Comparison of ENCODE assay signal across 7 cellular contexts in genomic region chr7:1531263-1531978, GRCh38. TPM values are rescaled to one million over a fixed set of nuclear protein-coding genes. Genes with fewer than 3 reads are reported as not detected.
DNase-seq lines count a peak whose midpoint lies in the region; ATAC-seq, FAIRE-seq and TF ChIP-seq lines count a peak whose summit lies in the region.

No MANE protein-coding gene starts in this region.

- peak; percentile 33 for DNase-seq in GM18507 (ENCODE audit: extremely low spot score, insufficient read length, low read depth)
- DNase-seq in HT1080 (ENCODE audit: low read depth), result peak; percentile 39
- DNase-seq in activated CD4-positive, alpha-beta memory T cell treated with anti-CD3 and anti-CD28 coated beads for 36 hours, result peak; percentile 49
- DNase-seq in erythroblast (lab: John Stamatoyannopoulos, UW), result peak; percentile 38 to 60
- DNase-seq in natural killer cell treated with Interleukin-12 subunit alpha and Interleukin-12 subunit beta and Interleukin-15 and Interleukin-18, amount 100 ng/mL, for 72 hours (ENCODE audit: low spot score), result no peak
- no peak for DNase-seq in KG1 (lab: John Stamatoyannopoulos, UW)
- DNase-seq in AG08395 (ENCODE audit: low spot score), result no peak

- intact Hi-C loops in activated CD4-positive, alpha-beta memory T cell treated with anti-CD3 and anti-CD28 coated beads for 36 hours (cut with micrococcal nuclease), result loop anchor here (5.0 kb wide), 1 partner anchor 74 kb away; the partner anchor contains the start of gene MICALL2

- peak overlapping the region; percentile 81 for H3K4me3 Mint-ChIP-seq in activated CD4-positive, alpha-beta memory T cell treated with anti-CD3 and anti-CD28 coated beads for 36 hours
- H3K4me3 Mint-ChIP-seq in natural killer cell treated with Interleukin-12 subunit alpha and Interleukin-12 subunit beta and Interleukin-15 and Interleukin-18, amount 100 ng/mL, for 72 hours, result peak overlapping the region; percentile 94

- no peaks in the 10 kb centered on the region for H3K9me3 Mint-ChIP-seq in activated CD4-positive, alpha-beta memory T cell treated with anti-CD3 and anti-CD28 coated beads for 36 hours
- H3K9me3 Mint-ChIP-seq in natural killer cell treated with Interleukin-12 subunit alpha and Interleukin-12 subunit beta and Interleukin-15 and Interleukin-18, amount 100 ng/mL, for 72 hours, result no peaks in the 10 kb centered on the region

- H3K36me3 Mint-ChIP-seq in activated CD4-positive, alpha-beta memory T cell treated with anti-CD3 and anti-CD28 coated beads for 36 hours, result peaks cover 4% of the 10 kb centered on the region
- no peaks in the 10 kb centered on the region for H3K36me3 Mint-ChIP-seq in natural killer cell treated with Interleukin-12 subunit alpha and Interleukin-12 subunit beta and Interleukin-15 and Interleukin-18, amount 100 ng/mL, for 72 hours

- H3K4me1 Mint-ChIP-seq in activated CD4-positive, alpha-beta memory T cell treated with anti-CD3 and anti-CD28 coated beads for 36 hours (ENCODE audit: low read depth), result peaks cover 22% of the 10 kb centered on the region
- peaks cover 24 to 25% of the 10 kb centered on the region in 2 donors for H3K4me1 Mint-ChIP-seq in natural killer cell treated with Interleukin-12 subunit alpha and Interleukin-12 subunit beta and Interleukin-15 and Interleukin-18, amount 100 ng/mL, for 72 hours (ENCODE audit: low read depth in 2 of 2)

- no peak for TF ChIP-seq POLR2A in erythroblast (IDR thresholded peaks at IDR 0.05; ENCODE audit: low read length)

- CTCF ChIA-PET in activated CD4-positive, alpha-beta memory T cell treated with anti-CD3 and anti-CD28 coated beads for 36 hours (lab: Charles Lee), result no interaction called here

- peak overlapping the region; percentile 82 for H3K27ac Mint-ChIP-seq in activated CD4-positive, alpha-beta memory T cell treated with anti-CD3 and anti-CD28 coated beads for 36 hours
- peak overlapping the region; percentile 84 to 89 for H3K27ac Mint-ChIP-seq in natural killer cell treated with Interleukin-12 subunit alpha and Interleukin-12 subunit beta and Interleukin-15 and Interleukin-18, amount 100 ng/mL, for 72 hours

- POLR2A ChIA-PET in activated CD4-positive, alpha-beta memory T cell treated with anti-CD3 and anti-CD28 coated beads for 36 hours (lab: Charles Lee), result no interaction called here

- peaks cover 5% of the 10 kb centered on the region for H3K27me3 Mint-ChIP-seq in activated CD4-positive, alpha-beta memory T cell treated with anti-CD3 and anti-CD28 coated beads for 36 hours
- H3K27me3 Mint-ChIP-seq in natural killer cell treated with Interleukin-12 subunit alpha and Interleukin-12 subunit beta and Interleukin-15 and Interleukin-18, amount 100 ng/mL, for 72 hours, result peaks cover 4 to 7% of the 10 kb centered on the region in 2 donors

- ATAC-seq in natural killer cell treated with Interleukin-12 subunit alpha and Interleukin-12 subunit beta and Interleukin-15 and Interleukin-18, amount 100 ng/mL, for 72 hours, result peak; percentile 50 to 63

- FAIRE-seq in GM18507 (lab: Jason Lieb, UNC), result no peak

RNA-seq across cellular contexts. Expression of gene MAFK, which starts 0.9 kb away (rescaled TPM):
- 20.9 and 21.9 TPM in 2 replicates for total RNA-seq in HT1080 (2014; rRNA removed; shearing (Covaris generic))
- 26.5 and 30.4 TPM in 2 replicates for polyA plus RNA-seq in HT1080 (2015; cell fraction: cytosol; rRNA removed)
- polyA plus RNA-seq in HT1080 (2015; cell fraction: nucleus; rRNA removed), result 92.4 and 92.7 TPM in 2 replicates
- total RNA-seq in activated CD4-positive, alpha-beta memory T cell treated with anti-CD3 and anti-CD28 coated beads for 36 hours, result 10 to 100 TPM; 34.9 to 36.1 TPM
- 10 to 100 TPM; 43.1 to 60.9 TPM for total RNA-seq in natural killer cell treated with Interleukin-12 subunit alpha and Interleukin-12 subunit beta and Interleukin-15 and Interleukin-18, amount 100 ng/mL, for 72 hours

RNA-seq across cellular contexts. Expression of gene TMEM184A, which starts 24.6 kb away (rescaled TPM):
- total RNA-seq in HT1080 (2014; rRNA removed; shearing (Covaris generic)), result 1.1 and 1.5 TPM in 2 replicates
- polyA plus RNA-seq in HT1080 (2015; cell fraction: cytosol; rRNA removed), result 1.5 and 2.3 TPM in 2 replicates
- polyA plus RNA-seq in HT1080 (2015; cell fraction: nucleus; rRNA removed), result 7.8 and 8.4 TPM in 2 replicates
- not detected for total RNA-seq in activated CD4-positive, alpha-beta memory T cell treated with anti-CD3 and anti-CD28 coated beads for 36 hours
- total RNA-seq in natural killer cell treated with Interleukin-12 subunit alpha and Interleukin-12 subunit beta and Interleukin-15 and Interleukin-18, amount 100 ng/mL, for 72 hours, result not detected

RNA-seq across cellular contexts. Expression of gene INTS1, which starts 27.2 kb away (rescaled TPM):
- total RNA-seq in HT1080 (2014; rRNA removed; shearing (Covaris generic)), result 72.9 and 82.4 TPM in 2 replicates
- 67.3 and 78.0 TPM in 2 replicates for polyA plus RNA-seq in HT1080 (2015; cell fraction: cytosol; rRNA removed)
- 253 and 258 TPM in 2 replicates for polyA plus RNA-seq in HT1080 (2015; cell fraction: nucleus; rRNA removed)
- total RNA-seq in activated CD4-positive, alpha-beta memory T cell treated with anti-CD3 and anti-CD28 coated beads for 36 hours, result 10 to 100 TPM; 86.4 to 92.5 TPM
- 100 to 1,000 TPM in 1 of 2 donors, 10 to 100 TPM in 1; 79.0 to 153 TPM for total RNA-seq in natural killer cell treated with Interleukin-12 subunit alpha and Interleukin-12 subunit beta and Interleukin-15 and Interleukin-18, amount 100 ng/mL, for 72 hours

RNA-seq across cellular contexts. Expression of gene PSMG3, which starts 38.4 kb away (rescaled TPM):
- 72.1 and 97.7 TPM in 2 replicates for total RNA-seq in HT1080 (2014; rRNA removed; shearing (Covaris generic))
- 57.8 and 71.6 TPM in 2 replicates for polyA plus RNA-seq in HT1080 (2015; cell fraction: cytosol; rRNA removed)
- polyA plus RNA-seq in HT1080 (2015; cell fraction: nucleus; rRNA removed), result 47.0 and 55.2 TPM in 2 replicates
- 10 to 100 TPM; 48.1 to 55.0 TPM for total RNA-seq in activated CD4-positive, alpha-beta memory T cell treated with anti-CD3 and anti-CD28 coated beads for 36 hours
- 10 to 100 TPM; 23.2 to 69.1 TPM for total RNA-seq in natural killer cell treated with Interleukin-12 subunit alpha and Interleukin-12 subunit beta and Interleukin-15 and Interleukin-18, amount 100 ng/mL, for 72 hours

Comparison
In these comparisons a context has a peak if more than half of its experiments do, and no peak if none do; other contexts are left out.
1. DNase-seq: peak in GM18507 (single experiment), HT1080 (single experiment), activated CD4-positive, alpha-beta memory T cell treated with anti-CD3 and anti-CD28 coated beads for 36 hours (single experiment) and erythroblast (2 of 2); none in natural killer cell treated with Interleukin-12 subunit alpha and Interleukin-12 subunit beta and Interleukin-15 and Interleukin-18, amount 100 ng/mL, for 72 hours (single experiment), KG1 (single experiment) and AG08395 (single experiment).